ENCODE assay signal across 19 cellular contexts in genomic region chr5:107112207-107112606, GRCh38.
"Had no signal": no experiment of that assay in that cellular context is flagged by ENCODE, and none has a peak within 500 bp of the region (broad histone marks: within the 10 kb centered on the region; RNA-seq: fewer than 3 reads in every experiment).

No MANE protein-coding gene starts in this region.

- H3K9me3 ChIP-seq: colonic mucosa, psoas muscle, testis had no signal

- DNase-seq: activated CD4-positive, alpha-beta T cell treated with anti-CD3 and anti-CD28 coated beads for 48 hours; activated CD4-positive, CD25-positive, alpha-beta regulatory T cell; activated CD8-positive, alpha-beta T cell treated with anti-CD3 and anti-CD28 coated beads for 36 hours; activated naive CD4-positive, alpha-beta T cell treated with Interleukin-2 at 50 U/mL for 16 hours; activated T-cell treated with anti-CD3 and anti-CD28 coated beads, Interleukin-2, amount 50 U/mL, for 1 hour; body of pancreas; colonic mucosa; endodermal cell; heart left ventricle; mesenchymal stem cell; naive thymus-derived CD8-positive, alpha-beta T cell; psoas muscle; right cardiac atrium; stimulated activated CD4-positive, alpha-beta T cell treated with anti-CD3 and anti-CD28 coated beads, Interleukin-15, amount 100 ng/mL, for 24 hours; stimulated activated CD4-positive, alpha-beta T cell treated with anti-CD3 and anti-CD28 coated beads, Interleukin-2, amount 100 ng/mL, for 48 hours; stomach; testis had no signal

- H3K36me3 ChIP-seq: colonic mucosa, heart left ventricle, stomach had no signal

- H3K4me3 ChIP-seq: body of pancreas, colonic mucosa, heart left ventricle, psoas muscle, stomach, testis had no signal

- H3K4me1 ChIP-seq: body of pancreas, colonic mucosa, heart left ventricle, psoas muscle, stomach, testis had no signal

- H3K27me3 ChIP-seq: body of pancreas, colonic mucosa, heart left ventricle, stomach, testis had no signal

- ATAC-seq: activated CD8-positive, alpha-beta T cell treated with anti-CD3 and anti-CD28 coated beads for 36 hours; activated T-helper 17 cell treated with anti-CD3 and anti-CD28 coated beads, Interleukin-2, amount 50 U/mL, for 72 hours; body of pancreas; heart left ventricle; naive thymus-derived CD8-positive, alpha-beta T cell; psoas muscle; right cardiac atrium had no signal

- H3K27ac ChIP-seq: body of pancreas, colonic mucosa, epithelial cell of prostate, heart left ventricle, psoas muscle, stomach, testis had no signal
